In the genomic region with DNA sequence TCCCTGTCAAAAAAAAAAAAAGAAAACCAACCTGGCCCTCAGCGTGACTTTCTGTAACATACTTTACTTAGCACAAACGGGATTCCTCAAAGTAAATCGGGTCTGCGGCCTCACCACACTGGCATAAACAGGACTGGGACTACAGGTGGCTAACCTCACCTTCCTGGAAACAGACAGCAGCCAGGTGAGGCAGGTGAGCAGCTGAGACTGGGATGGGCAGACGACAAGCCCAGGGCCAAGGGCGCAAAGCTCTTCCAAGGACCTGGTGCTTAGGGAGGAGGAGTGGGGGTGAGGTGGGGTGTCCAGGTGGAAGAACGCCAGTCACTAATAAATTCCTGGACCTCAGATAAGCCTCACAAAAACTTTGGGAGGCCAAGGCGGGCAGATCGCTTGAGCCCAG, we compare ENCODE assay signal across 13 cellular contexts. TPM values are rescaled to one million over a fixed set of nuclear protein-coding genes. Genes with fewer than 3 reads are reported as not detected.
DNase-seq lines count a peak whose midpoint lies in the region; ATAC-seq and TF ChIP-seq lines count a peak whose summit lies in the region.
"Had no signal": no experiment of that assay in that cellular context is flagged by ENCODE, and none has a peak within 500 bp of the region (broad histone marks: within the 10 kb centered on the region; RNA-seq: fewer than 3 reads in every experiment).

No MANE protein-coding gene starts in this region.

- TF ChIP-seq CTCF in natural killer cell (IDR thresholded peaks at IDR 0.05): no peak
- no peak for TF ChIP-seq CTCF in neural crest cell (conservative IDR thresholded peaks at IDR 0.05)

- H3K36me3 Mint-ChIP-seq in natural killer cell (no peaks in the 10 kb centered on the region), neural crest cell (ENCODE audit: low read depth) (no peaks in the 10 kb centered on the region)
- H3K36me3 Mint-ChIP-seq in natural killer cell treated with Interleukin-12 subunit alpha and Interleukin-12 subunit beta and Interleukin-15 and Interleukin-18, amount 100 ng/mL, for 72 hours: peaks cover 5% of the 10 kb centered on the region
- H3K36me3 Mint-ChIP-seq in activated CD8-positive, alpha-beta T cell treated with anti-CD3 and anti-CD28 coated beads, Interleukin-2, amount 10 ng/mL, durations not matched to agents 7 days and 5 days (ENCODE audit: low read depth): peaks cover 22% of the 10 kb centered on the region

- no peak for ATAC-seq in natural killer cell
- ATAC-seq in natural killer cell treated with Interleukin-12 subunit alpha and Interleukin-12 subunit beta and Interleukin-15 and Interleukin-18, amount 100 ng/mL, for 72 hours: no peak
- ATAC-seq in activated CD8-positive, alpha-beta T cell treated with anti-CD3 and anti-CD28 coated beads, Interleukin-2, amount 10 ng/mL, durations not matched to agents 7 days and 5 days: no peak
- no peak for ATAC-seq in GM21786 (IDR thresholded peaks at IDR 0.05; ENCODE audit: unreplicated experiment)
- no peak for ATAC-seq in HG02678 (IDR thresholded peaks at IDR 0.05; ENCODE audit: unreplicated experiment)
- ATAC-seq in GM19324 (IDR thresholded peaks at IDR 0.05; ENCODE audit: low FRiP score, unreplicated experiment): no peak

- H3K4me1 Mint-ChIP-seq in natural killer cell (peaks cover 54 to 64% of the 10 kb centered on the region in 2 donors), neural crest cell (no peaks in the 10 kb centered on the region)
- peaks cover 39 to 52% of the 10 kb centered on the region in 2 donors for H3K4me1 Mint-ChIP-seq in natural killer cell treated with Interleukin-12 subunit alpha and Interleukin-12 subunit beta and Interleukin-15 and Interleukin-18, amount 100 ng/mL, for 72 hours (ENCODE audit: low read depth in 2 of 2)
- peaks cover 55% of the 10 kb centered on the region for H3K4me1 Mint-ChIP-seq in activated CD8-positive, alpha-beta T cell treated with anti-CD3 and anti-CD28 coated beads, Interleukin-2, amount 10 ng/mL, durations not matched to agents 7 days and 5 days (ENCODE audit: low read depth)

- intact Hi-C loops in natural killer cell (cut with micrococcal nuclease): no loop called here

- CTCF ChIA-PET in activated CD8-positive, alpha-beta T cell treated with anti-CD3 and anti-CD28 coated beads, Interleukin-2, amount 10 ng/mL, durations not matched to agents 7 days and 5 days (lab: Charles Lee): interaction anchor here (1.8 kb wide), 1 partner anchor 17 kb away, joined by 4 read pairs; no protein-coding TSS in a partner anchor

- POLR2A ChIA-PET in activated CD8-positive, alpha-beta T cell treated with anti-CD3 and anti-CD28 coated beads, Interleukin-2, amount 10 ng/mL, durations not matched to agents 7 days and 5 days (lab: Charles Lee): no interaction called here

- H3K27ac Mint-ChIP-seq in natural killer cell (peak overlapping the region; percentile 86), neural crest cell (ENCODE audit: unreplicated experiment) (peak overlapping the region; percentile 50)
- peak overlapping the region in 1 of 2 donors; percentile 96 for H3K27ac Mint-ChIP-seq in natural killer cell treated with Interleukin-12 subunit alpha and Interleukin-12 subunit beta and Interleukin-15 and Interleukin-18, amount 100 ng/mL, for 72 hours
- H3K27ac Mint-ChIP-seq in activated CD8-positive, alpha-beta T cell treated with anti-CD3 and anti-CD28 coated beads, Interleukin-2, amount 10 ng/mL, durations not matched to agents 7 days and 5 days: peak overlapping the region; percentile 55
- H3K27ac Mint-ChIP-seq: CD4-positive, alpha-beta T cell had no signal

- H3K27me3 Mint-ChIP-seq in natural killer cell (ENCODE audit: low read depth in 2 of 2): no peaks in the 10 kb centered on the region
- H3K27me3 Mint-ChIP-seq in natural killer cell treated with Interleukin-12 subunit alpha and Interleukin-12 subunit beta and Interleukin-15 and Interleukin-18, amount 100 ng/mL, for 72 hours: no peaks in the 10 kb centered on the region
- H3K27me3 Mint-ChIP-seq in activated CD8-positive, alpha-beta T cell treated with anti-CD3 and anti-CD28 coated beads, Interleukin-2, amount 10 ng/mL, durations not matched to agents 7 days and 5 days (ENCODE audit: low read depth): no peaks in the 10 kb centered on the region
- H3K27me3 Mint-ChIP-seq in neural crest cell (ENCODE audit: low read depth): peaks cover 11% of the 10 kb centered on the region
- H3K27me3 Mint-ChIP-seq: CD4-positive, alpha-beta T cell had no signal

- peak overlapping the region; percentile 9 for H3K4me3 Mint-ChIP-seq in natural killer cell
- no peak overlapping the region for H3K4me3 Mint-ChIP-seq in natural killer cell treated with Interleukin-12 subunit alpha and Interleukin-12 subunit beta and Interleukin-15 and Interleukin-18, amount 100 ng/mL, for 72 hours
- no peak overlapping the region for H3K4me3 Mint-ChIP-seq in activated CD8-positive, alpha-beta T cell treated with anti-CD3 and anti-CD28 coated beads, Interleukin-2, amount 10 ng/mL, durations not matched to agents 7 days and 5 days
- no peak overlapping the region for H3K4me3 Mint-ChIP-seq in neural crest cell
- H3K4me3 Mint-ChIP-seq: CD4-positive, alpha-beta T cell had no signal

- H3K9me3 Mint-ChIP-seq in natural killer cell (no peaks in the 10 kb centered on the region), neural crest cell (no peaks in the 10 kb centered on the region)
- H3K9me3 Mint-ChIP-seq in natural killer cell treated with Interleukin-12 subunit alpha and Interleukin-12 subunit beta and Interleukin-15 and Interleukin-18, amount 100 ng/mL, for 72 hours: no peaks in the 10 kb centered on the region
- no peaks in the 10 kb centered on the region for H3K9me3 Mint-ChIP-seq in activated CD8-positive, alpha-beta T cell treated with anti-CD3 and anti-CD28 coated beads, Interleukin-2, amount 10 ng/mL, durations not matched to agents 7 days and 5 days (ENCODE audit: insufficient read depth)
- H3K9me3 Mint-ChIP-seq: CD4-positive, alpha-beta T cell had no signal

- no peak for DNase-seq in natural killer cell
- DNase-seq in natural killer cell treated with Interleukin-12 subunit alpha and Interleukin-12 subunit beta and Interleukin-15 and Interleukin-18, amount 100 ng/mL, for 72 hours (ENCODE audit: low spot score): no peak
- DNase-seq in activated CD8-positive, alpha-beta T cell treated with anti-CD3 and anti-CD28 coated beads, Interleukin-2, amount 10 ng/mL, durations not matched to agents 7 days and 5 days: no peak
- no peak for DNase-seq in neural crest cell (ENCODE audit: low read depth, low spot score)
- DNase-seq: 8988T; AML-193; C1 segment of cervical spinal cord; CD4-positive, alpha-beta T cell; DMS79; EL had no signal

RNA-seq across cellular contexts. Expression of a gene that starts 15.0 kb away (rescaled TPM):
- total RNA-seq in natural killer cell (100 to 1,000 TPM in 2 of 3 donors, 10 to 100 TPM in 1; 70.3 to 129 (median 100) TPM), neural crest cell (0.48 and 0.54 TPM in 2 replicates)
- total RNA-seq in natural killer cell treated with Interleukin-12 subunit alpha and Interleukin-12 subunit beta and Interleukin-15 and Interleukin-18, amount 100 ng/mL, for 72 hours: 10 to 100 TPM; 26.7 to 32.3 TPM
- total RNA-seq in activated CD8-positive, alpha-beta T cell treated with anti-CD3 and anti-CD28 coated beads, Interleukin-2, amount 10 ng/mL, durations not matched to agents 7 days and 5 days: 10 to 100 TPM; 63.2 to 69.1 TPM

Comparison
In these comparisons a context has a peak if more than half of its experiments do, and no peak if none do; other contexts are left out.
1. RNA of a gene that starts 15.0 kb away (total RNA-seq): 70.3 to 129 TPM in natural killer cell, 63.2 to 69.1 TPM in activated CD8-positive, alpha-beta T cell treated with anti-CD3 and anti-CD28 coated beads, Interleukin-2, amount 10 ng/mL, durations not matched to agents 7 days and 5 days and 26.7 to 32.3 TPM in natural killer cell treated with Interleukin-12 subunit alpha and Interleukin-12 subunit beta and Interleukin-15 and Interleukin-18, amount 100 ng/mL, for 72 hours; 0.48 to 0.54 TPM in neural crest cell; every median in the first group is over 10 times any median in the second.